In the genomic region with DNA sequence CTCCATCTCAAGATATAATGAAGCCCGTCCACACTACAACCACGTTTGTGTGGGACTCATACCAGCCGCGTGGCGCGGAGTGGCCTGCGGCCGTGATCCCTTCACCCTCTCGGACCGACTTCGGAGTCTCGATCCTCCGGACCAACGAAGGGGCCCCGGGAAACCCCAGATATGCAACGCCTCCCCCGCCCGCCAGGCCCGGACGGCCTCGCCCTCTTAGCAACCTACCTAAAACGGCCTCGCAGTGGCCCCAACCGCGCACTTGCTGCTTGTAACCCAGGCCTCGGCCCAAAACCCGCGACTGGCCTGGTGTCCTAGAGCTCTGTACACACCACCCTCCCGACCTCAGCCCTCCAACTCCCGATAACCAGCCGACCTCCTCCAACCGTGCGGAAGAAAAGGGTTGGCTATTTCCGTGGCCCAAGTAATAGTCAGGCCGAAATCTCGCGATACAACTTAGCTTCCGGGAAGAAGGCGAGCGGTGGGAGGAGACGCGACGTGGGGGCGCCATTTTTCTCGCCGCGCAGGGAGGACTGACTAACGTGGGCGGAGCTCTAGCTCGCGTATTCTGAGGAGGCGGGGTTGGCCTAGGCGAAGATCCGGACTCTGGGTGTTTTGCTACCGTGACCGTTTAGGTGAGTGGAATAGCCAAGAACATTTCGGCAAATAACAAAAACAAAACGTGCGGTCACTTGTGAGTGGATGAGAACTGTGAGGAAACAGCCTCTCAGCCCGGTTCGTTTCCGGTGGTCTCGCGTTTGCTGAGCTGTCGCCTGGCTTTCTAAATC, we compare ENCODE assay signal across 8 cellular contexts. TPM values are rescaled to one million over a fixed set of nuclear protein-coding genes. Genes with fewer than 3 reads are reported as not detected.
DNase-seq lines count a peak whose midpoint lies in the region; ATAC-seq and TF ChIP-seq lines count a peak whose summit lies in the region.

A gene (plus strand): TSS at position 579 of the 788 bp plus-strand sequence. CDS start 5,722 bp downstream, outside the sequence.
A gene with protein sequence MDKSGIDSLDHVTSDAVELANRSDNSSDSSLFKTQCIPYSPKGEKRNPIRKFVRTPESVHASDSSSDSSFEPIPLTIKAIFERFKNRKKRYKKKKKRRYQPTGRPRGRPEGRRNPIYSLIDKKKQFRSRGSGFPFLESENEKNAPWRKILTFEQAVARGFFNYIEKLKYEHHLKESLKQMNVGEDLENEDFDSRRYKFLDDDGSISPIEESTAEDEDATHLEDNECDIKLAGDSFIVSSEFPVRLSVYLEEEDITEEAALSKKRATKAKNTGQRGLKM (minus strand): TSS at position 402 of the 788 bp plus-strand sequence. CDS start 2,191 bp downstream, outside the sequence.

- H3K27me3 ChIP-seq in dorsolateral prefrontal cortex (no peaks in the 10 kb centered on the region), right lobe of liver (no peaks in the 10 kb centered on the region)

- ATAC-seq in GM19397 (IDR thresholded peaks at IDR 0.05; ENCODE audit: unreplicated experiment) (peak; percentile 90), HG03571 (IDR thresholded peaks at IDR 0.05; ENCODE audit: unreplicated experiment) (peak; percentile 84), right lobe of liver (peak; percentile 89 to 95 (median 92))

- TF ChIP-seq CTCF in dorsolateral prefrontal cortex (IDR thresholded peaks at IDR 0.05 in 54 of 56, conservative IDR thresholded peaks at IDR 0.05 in 2 of 56; ENCODE audit: low read depth in 1 of 56, partially characterized antibody in 56 of 56) (peak in 38 of 56 donors; percentile 2 to 67 (median 35)), right lobe of liver (IDR thresholded peaks at IDR 0.05) (peak in 1 of 4 donors; percentile 11)

- peaks cover 0 to 31% (median 19%) of the 10 kb centered on the region in 4 donors for H3K36me3 ChIP-seq in right lobe of liver

- no peaks in the 10 kb centered on the region for H3K9me3 ChIP-seq in right lobe of liver

- DNase-seq in CD1c-positive myeloid dendritic cell (ENCODE audit: extremely low spot score): peak; percentile 100
- DNase-seq in NCI-H82 (lab: John Stamatoyannopoulos, UW): peak; percentile 98
- DNase-seq in activated CD4-positive, alpha-beta T cell treated with anti-CD3 and anti-CD28 coated beads, Interleukin-2, amount 50 U/mL, for 48 hours: peak; percentile 95
- peak; percentile 89 to 97 (median 96) for DNase-seq in dorsolateral prefrontal cortex
- DNase-seq in right lobe of liver: peak; percentile 97 to 99 (median 98)
- peak; percentile 90 to 96 for DNase-seq in stimulated activated CD4-positive, alpha-beta T cell treated with anti-CD3 and anti-CD28 coated beads, Interleukin-4, amount 100 ng/mL, for 4 hours

- intact Hi-C loops in dorsolateral prefrontal cortex (cut with DNase I): loop anchor here (2.0 to 10.0 kb wide), 2 partner anchors 44 to 754 kb away; a partner anchor contains a TSS
- intact Hi-C loops in right lobe of liver (cut with DNase I): no loop called here

- H3K27ac ChIP-seq in dorsolateral prefrontal cortex (peak within 1 kb of the TSS; percentile 52 to 96 (median 89)), right lobe of liver (peak within 1 kb of the TSS; percentile 91 to 97 (median 96))

- WGBS in right lobe of liver (ENCODE audit: insufficient coverage, low coverage, low lambda C conversion rate, missing lambda C conversion rate): 0% methylated on average over 30 of the region's 65 CpGs

- H3K4me3 ChIP-seq in dorsolateral prefrontal cortex: peak within 1 kb of the TSS; percentile 42 to 96 (median 84)
- peak within 1 kb of the TSS; percentile 78 to 94 (median 79) for H3K4me3 ChIP-seq in right lobe of liver

- H3K4me1 ChIP-seq in right lobe of liver: peaks cover 0 to 40% (median 16%) of the 10 kb centered on the region in 4 donors

- TF ChIP-seq POLR2A in right lobe of liver (IDR thresholded peaks at IDR 0.05): peak; percentile 76

RNA-seq across cellular contexts. Expression of the first gene that starts in this region (rescaled TPM):
- total RNA-seq in dorsolateral prefrontal cortex (10 to 100 TPM; 23.5 to 54.6 (median 37.3) TPM), right lobe of liver (100 to 1,000 TPM in 4 of 6 experiments, 10 to 100 TPM in 2; 79.9 to 204 (median 124) TPM)

RNA-seq across cellular contexts. Expression of the second gene that starts in this region (rescaled TPM):
- 100 to 1,000 TPM in 109 of 120 experiments, 10 to 100 TPM in 11; 75.7 to 158 (median 117) TPM for total RNA-seq in dorsolateral prefrontal cortex
- 10 to 100 TPM; 28.0 to 69.2 (median 49.3) TPM for total RNA-seq in right lobe of liver

Comparison
In these comparisons a context has a peak if more than half of its experiments do, and no peak if none do; other contexts are left out.
1. Peak in every context shown above with its lines: DNase-seq, ATAC-seq, H3K4me3 ChIP-seq and H3K27ac ChIP-seq.
2. intact Hi-C loops: an anchor here in dorsolateral prefrontal cortex (2.0 to 10.0 kb wide); none called in right lobe of liver.